1 cellular context compared by ENCODE assay signal in genomic region chr2:20534913-20535801, GRCh38.
A peak's percentile ranks its signal among the peaks of the same experiment; 100 is the strongest.
TF ChIP-seq lines count a peak whose summit lies in the region.

No MANE protein-coding gene starts in this region.

TF ChIP-seq in HepG2, 621 proteins besides CTCF, POLR2A, EP300 and RAD21 (continued from another document and continues in another):
- peak; percentile 38; the same call in 1 of the 2 replicates for TF ChIP-seq SMC3 (IDR thresholded peaks at IDR 0.05; ENCODE audit: low read length)
- TF ChIP-seq MXD3 (CRISPR knock-in tag; IDR thresholded peaks at IDR 0.05) = no peak
- TF ChIP-seq KLF13 (CRISPR knock-in tag; IDR thresholded peaks at IDR 0.05) = no peak
- no peak for TF ChIP-seq BHLHE40 (IDR thresholded peaks at IDR 0.05; ENCODE audit: low read length)
- TF ChIP-seq ZNF790 (CRISPR knock-in tag; IDR thresholded peaks at IDR 0.05; ENCODE audit: borderline replicate concordance) = no peak
- TF ChIP-seq, protein P1, sequence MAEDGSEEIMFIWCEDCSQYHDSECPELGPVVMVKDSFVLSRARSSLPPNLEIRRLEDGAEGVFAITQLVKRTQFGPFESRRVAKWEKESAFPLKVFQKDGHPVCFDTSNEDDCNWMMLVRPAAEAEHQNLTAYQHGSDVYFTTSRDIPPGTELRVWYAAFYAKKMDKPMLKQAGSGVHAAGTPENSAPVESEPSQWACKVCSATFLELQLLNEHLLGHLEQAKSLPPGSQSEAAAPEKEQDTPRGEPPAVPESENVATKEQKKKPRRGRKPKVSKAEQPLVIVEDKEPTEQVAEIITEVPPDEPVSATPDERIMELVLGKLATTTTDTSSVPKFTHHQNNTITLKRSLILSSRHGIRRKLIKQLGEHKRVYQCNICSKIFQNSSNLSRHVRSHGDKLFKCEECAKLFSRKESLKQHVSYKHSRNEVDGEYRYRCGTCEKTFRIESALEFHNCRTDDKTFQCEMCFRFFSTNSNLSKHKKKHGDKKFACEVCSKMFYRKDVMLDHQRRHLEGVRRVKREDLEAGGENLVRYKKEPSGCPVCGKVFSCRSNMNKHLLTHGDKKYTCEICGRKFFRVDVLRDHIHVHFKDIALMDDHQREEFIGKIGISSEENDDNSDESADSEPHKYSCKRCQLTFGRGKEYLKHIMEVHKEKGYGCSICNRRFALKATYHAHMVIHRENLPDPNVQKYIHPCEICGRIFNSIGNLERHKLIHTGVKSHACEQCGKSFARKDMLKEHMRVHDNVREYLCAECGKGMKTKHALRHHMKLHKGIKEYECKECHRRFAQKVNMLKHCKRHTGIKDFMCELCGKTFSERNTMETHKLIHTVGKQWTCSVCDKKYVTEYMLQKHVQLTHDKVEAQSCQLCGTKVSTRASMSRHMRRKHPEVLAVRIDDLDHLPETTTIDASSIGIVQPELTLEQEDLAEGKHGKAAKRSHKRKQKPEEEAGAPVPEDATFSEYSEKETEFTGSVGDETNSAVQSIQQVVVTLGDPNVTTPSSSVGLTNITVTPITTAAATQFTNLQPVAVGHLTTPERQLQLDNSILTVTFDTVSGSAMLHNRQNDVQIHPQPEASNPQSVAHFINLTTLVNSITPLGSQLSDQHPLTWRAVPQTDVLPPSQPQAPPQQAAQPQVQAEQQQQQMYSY (CRISPR knock-in tag; IDR thresholded peaks at IDR 0.05) = no peak
- TF ChIP-seq MYNN (CRISPR knock-in tag; IDR thresholded peaks at IDR 0.05; ENCODE audit: low read depth) = no peak
- TF ChIP-seq SMARCE1 (IDR thresholded peaks at IDR 0.05; ENCODE audit: borderline replicate concordance) = no peak
- no peak for TF ChIP-seq NR2F1 (CRISPR knock-in tag; IDR thresholded peaks at IDR 0.05)
- TF ChIP-seq ASH2L (IDR thresholded peaks at IDR 0.05; ENCODE audit: insufficient read length, low read depth, low read length) = peak; percentile 59
- no peak for TF ChIP-seq ZNF331 (CRISPR knock-in tag; IDR thresholded peaks at IDR 0.05)
- TF ChIP-seq ZFP1 (CRISPR knock-in tag; IDR thresholded peaks at IDR 0.05) = 0 out of 2 replicates have a peak, but pooled peaks have one; percentile 23
- no peak; the same call in 1 of the 2 replicates for TF ChIP-seq ZMYM4 (CRISPR knock-in tag; IDR thresholded peaks at IDR 0.05)
- TF ChIP-seq ZNF674 (CRISPR knock-in tag; IDR thresholded peaks at IDR 0.05; ENCODE audit: low read depth) = no peak
- TF ChIP-seq, protein P2, sequence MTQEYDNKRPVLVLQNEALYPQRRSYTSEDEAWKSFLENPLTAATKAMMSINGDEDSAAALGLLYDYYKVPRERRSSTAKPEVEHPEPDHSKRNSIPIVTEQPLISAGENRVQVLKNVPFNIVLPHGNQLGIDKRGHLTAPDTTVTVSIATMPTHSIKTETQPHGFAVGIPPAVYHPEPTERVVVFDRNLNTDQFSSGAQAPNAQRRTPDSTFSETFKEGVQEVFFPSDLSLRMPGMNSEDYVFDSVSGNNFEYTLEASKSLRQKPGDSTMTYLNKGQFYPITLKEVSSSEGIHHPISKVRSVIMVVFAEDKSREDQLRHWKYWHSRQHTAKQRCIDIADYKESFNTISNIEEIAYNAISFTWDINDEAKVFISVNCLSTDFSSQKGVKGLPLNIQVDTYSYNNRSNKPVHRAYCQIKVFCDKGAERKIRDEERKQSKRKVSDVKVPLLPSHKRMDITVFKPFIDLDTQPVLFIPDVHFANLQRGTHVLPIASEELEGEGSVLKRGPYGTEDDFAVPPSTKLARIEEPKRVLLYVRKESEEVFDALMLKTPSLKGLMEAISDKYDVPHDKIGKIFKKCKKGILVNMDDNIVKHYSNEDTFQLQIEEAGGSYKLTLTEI (CRISPR knock-in tag; conservative IDR thresholded peaks at IDR 0.05) = no peak
- TF ChIP-seq ZFP62 (CRISPR knock-in tag; IDR thresholded peaks at IDR 0.05) = no peak
- no peak for TF ChIP-seq ZNF280D (CRISPR knock-in tag; IDR thresholded peaks at IDR 0.05)
- TF ChIP-seq REXO4 (CRISPR knock-in tag; IDR thresholded peaks at IDR 0.05; ENCODE audit: borderline replicate concordance) = no peak
- TF ChIP-seq ZNF737 (CRISPR knock-in tag; IDR thresholded peaks at IDR 0.05; ENCODE audit: borderline replicate concordance) = no peak
- TF ChIP-seq GATAD2A (CRISPR knock-in tag; IDR thresholded peaks at IDR 0.05) = peak; percentile 93
- peak; percentile 57; the same call in 1 of the 2 replicates for TF ChIP-seq ZNF572 (CRISPR knock-in tag; IDR thresholded peaks at IDR 0.05)
- TF ChIP-seq, protein P3, sequence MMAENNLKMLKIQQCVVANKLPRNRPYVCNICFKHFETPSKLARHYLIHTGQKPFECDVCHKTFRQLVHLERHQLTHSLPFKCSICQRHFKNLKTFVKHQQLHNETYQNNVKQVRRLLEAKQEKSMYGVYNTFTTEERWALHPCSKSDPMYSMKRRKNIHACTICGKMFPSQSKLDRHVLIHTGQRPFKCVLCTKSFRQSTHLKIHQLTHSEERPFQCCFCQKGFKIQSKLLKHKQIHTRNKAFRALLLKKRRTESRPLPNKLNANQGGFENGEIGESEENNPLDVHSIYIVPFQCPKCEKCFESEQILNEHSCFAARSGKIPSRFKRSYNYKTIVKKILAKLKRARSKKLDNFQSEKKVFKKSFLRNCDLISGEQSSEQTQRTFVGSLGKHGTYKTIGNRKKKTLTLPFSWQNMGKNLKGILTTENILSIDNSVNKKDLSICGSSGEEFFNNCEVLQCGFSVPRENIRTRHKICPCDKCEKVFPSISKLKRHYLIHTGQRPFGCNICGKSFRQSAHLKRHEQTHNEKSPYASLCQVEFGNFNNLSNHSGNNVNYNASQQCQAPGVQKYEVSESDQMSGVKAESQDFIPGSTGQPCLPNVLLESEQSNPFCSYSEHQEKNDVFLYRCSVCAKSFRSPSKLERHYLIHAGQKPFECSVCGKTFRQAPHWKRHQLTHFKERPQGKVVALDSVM (CRISPR knock-in tag; IDR thresholded peaks at IDR 0.05) = peak; percentile 65
- no peak for TF ChIP-seq ZSCAN5A (CRISPR knock-in tag; IDR thresholded peaks at IDR 0.05; ENCODE audit: borderline replicate concordance)
- TF ChIP-seq ZNF501 (CRISPR knock-in tag; IDR thresholded peaks at IDR 0.05) = peak; percentile 69; the same call in 1 of the 2 replicates
- TF ChIP-seq DPF2 (CRISPR knock-in tag; IDR thresholded peaks at IDR 0.05; ENCODE audit: borderline replicate concordance, low read depth) = peak; percentile 57; the same call in 1 of the 2 replicates
- peak; percentile 72 for TF ChIP-seq PATZ1 (CRISPR knock-in tag; IDR thresholded peaks at IDR 0.05)
- peak; percentile 27 for TF ChIP-seq PTBP1 (IDR thresholded peaks at IDR 0.05; ENCODE audit: low read depth, low read length, poor library complexity, severe bottlenecking)
- TF ChIP-seq, protein P4, sequence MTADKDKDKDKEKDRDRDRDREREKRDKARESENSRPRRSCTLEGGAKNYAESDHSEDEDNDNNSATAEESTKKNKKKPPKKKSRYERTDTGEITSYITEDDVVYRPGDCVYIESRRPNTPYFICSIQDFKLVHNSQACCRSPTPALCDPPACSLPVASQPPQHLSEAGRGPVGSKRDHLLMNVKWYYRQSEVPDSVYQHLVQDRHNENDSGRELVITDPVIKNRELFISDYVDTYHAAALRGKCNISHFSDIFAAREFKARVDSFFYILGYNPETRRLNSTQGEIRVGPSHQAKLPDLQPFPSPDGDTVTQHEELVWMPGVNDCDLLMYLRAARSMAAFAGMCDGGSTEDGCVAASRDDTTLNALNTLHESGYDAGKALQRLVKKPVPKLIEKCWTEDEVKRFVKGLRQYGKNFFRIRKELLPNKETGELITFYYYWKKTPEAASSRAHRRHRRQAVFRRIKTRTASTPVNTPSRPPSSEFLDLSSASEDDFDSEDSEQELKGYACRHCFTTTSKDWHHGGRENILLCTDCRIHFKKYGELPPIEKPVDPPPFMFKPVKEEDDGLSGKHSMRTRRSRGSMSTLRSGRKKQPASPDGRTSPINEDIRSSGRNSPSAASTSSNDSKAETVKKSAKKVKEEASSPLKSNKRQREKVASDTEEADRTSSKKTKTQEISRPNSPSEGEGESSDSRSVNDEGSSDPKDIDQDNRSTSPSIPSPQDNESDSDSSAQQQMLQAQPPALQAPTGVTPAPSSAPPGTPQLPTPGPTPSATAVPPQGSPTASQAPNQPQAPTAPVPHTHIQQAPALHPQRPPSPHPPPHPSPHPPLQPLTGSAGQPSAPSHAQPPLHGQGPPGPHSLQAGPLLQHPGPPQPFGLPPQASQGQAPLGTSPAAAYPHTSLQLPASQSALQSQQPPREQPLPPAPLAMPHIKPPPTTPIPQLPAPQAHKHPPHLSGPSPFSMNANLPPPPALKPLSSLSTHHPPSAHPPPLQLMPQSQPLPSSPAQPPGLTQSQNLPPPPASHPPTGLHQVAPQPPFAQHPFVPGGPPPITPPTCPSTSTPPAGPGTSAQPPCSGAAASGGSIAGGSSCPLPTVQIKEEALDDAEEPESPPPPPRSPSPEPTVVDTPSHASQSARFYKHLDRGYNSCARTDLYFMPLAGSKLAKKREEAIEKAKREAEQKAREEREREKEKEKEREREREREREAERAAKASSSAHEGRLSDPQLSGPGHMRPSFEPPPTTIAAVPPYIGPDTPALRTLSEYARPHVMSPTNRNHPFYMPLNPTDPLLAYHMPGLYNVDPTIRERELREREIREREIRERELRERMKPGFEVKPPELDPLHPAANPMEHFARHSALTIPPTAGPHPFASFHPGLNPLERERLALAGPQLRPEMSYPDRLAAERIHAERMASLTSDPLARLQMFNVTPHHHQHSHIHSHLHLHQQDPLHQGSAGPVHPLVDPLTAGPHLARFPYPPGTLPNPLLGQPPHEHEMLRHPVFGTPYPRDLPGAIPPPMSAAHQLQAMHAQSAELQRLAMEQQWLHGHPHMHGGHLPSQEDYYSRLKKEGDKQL (CRISPR knock-in tag; IDR thresholded peaks at IDR 0.05; ENCODE audit: low read depth) = no peak
- TF ChIP-seq NFIB (CRISPR knock-in tag; IDR thresholded peaks at IDR 0.05; ENCODE audit: borderline replicate concordance) = no peak
- TF ChIP-seq SRF (IDR thresholded peaks at IDR 0.05; ENCODE audit: low read depth, low read length) = no peak
- no peak for TF ChIP-seq NBN (conservative IDR thresholded peaks at IDR 0.05)
- TF ChIP-seq ZNF747 (CRISPR knock-in tag; IDR thresholded peaks at IDR 0.05; ENCODE audit: borderline replicate concordance) = no peak
- no peak for TF ChIP-seq ZMYM3 (CRISPR knock-in tag; IDR thresholded peaks at IDR 0.05)
- TF ChIP-seq ZNF616 (CRISPR knock-in tag; IDR thresholded peaks at IDR 0.05; ENCODE audit: low read depth) = no peak
- no peak for TF ChIP-seq ZBTB42 (CRISPR knock-in tag; IDR thresholded peaks at IDR 0.05)
- TF ChIP-seq SETDB1 (CRISPR knock-in tag; IDR thresholded peaks at IDR 0.05; ENCODE audit: borderline replicate concordance) = no peak
- TF ChIP-seq ZNF17 (CRISPR knock-in tag; IDR thresholded peaks at IDR 0.05) = no peak
- peak; percentile 43 for TF ChIP-seq SAP130 (CRISPR knock-in tag; IDR thresholded peaks at IDR 0.05; ENCODE audit: low read depth)
- no peak for TF ChIP-seq ZNF781 (CRISPR knock-in tag; IDR thresholded peaks at IDR 0.05; ENCODE audit: borderline replicate concordance, not compliant biosample characterization)
- TF ChIP-seq PLRG1 (conservative IDR thresholded peaks at IDR 0.05) = no peak
- TF ChIP-seq PAX8 (CRISPR knock-in tag; IDR thresholded peaks at IDR 0.05; ENCODE audit: borderline replicate concordance) = no peak
- TF ChIP-seq MZF1 (CRISPR knock-in tag; IDR thresholded peaks at IDR 0.05; ENCODE audit: borderline replicate concordance) = no peak
